ENCODE assay signal across 1 cellular context in the genomic region with DNA sequence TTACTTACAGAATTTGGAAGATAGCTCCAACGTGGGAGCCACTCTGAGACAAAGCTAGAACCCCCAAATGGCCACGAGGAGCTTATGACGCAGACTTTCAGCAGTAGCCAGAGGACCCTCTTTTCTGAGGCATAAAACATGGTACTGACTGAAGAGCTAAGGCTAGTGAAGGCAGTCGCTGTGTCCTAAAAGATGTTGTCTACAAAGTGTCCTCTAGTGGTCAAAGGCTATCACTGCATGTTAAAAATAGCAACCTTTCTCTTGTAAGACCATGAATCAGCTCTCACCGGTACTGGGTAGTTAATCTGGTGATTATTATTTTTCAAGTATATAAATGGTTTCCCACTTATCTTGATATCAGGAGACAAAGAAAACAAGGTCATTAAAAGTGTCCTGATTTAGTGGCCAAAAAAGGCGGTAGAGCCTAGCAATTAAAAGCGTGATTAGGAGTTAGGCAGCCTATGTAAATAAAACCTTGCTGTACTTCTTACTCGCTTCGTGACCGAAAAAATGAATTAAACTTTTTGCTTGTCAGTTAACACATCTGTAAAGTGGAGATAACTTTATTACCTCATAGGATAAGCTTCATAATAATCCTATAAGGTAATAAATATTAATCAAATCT.
TF ChIP-seq lines count a peak whose summit lies in the region.

No MANE protein-coding gene starts in this region.

TF ChIP-seq in K562, 482 proteins besides CTCF, POLR2A, EP300 and RAD21 (continued from another document):
- TF ChIP-seq, protein P1, sequence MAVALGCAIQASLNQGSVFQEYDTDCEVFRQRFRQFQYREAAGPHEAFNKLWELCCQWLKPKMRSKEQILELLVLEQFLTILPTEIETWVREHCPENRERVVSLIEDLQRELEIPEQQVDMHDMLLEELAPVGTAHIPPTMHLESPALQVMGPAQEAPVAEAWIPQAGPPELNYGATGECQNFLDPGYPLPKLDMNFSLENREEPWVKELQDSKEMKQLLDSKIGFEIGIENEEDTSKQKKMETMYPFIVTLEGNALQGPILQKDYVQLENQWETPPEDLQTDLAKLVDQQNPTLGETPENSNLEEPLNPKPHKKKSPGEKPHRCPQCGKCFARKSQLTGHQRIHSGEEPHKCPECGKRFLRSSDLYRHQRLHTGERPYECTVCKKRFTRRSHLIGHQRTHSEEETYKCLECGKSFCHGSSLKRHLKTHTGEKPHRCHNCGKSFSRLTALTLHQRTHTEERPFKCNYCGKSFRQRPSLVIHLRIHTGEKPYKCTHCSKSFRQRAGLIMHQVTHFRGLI (CRISPR knock-in tag; IDR thresholded peaks at IDR 0.05) = no peak
- TF ChIP-seq ARNT (IDR thresholded peaks at IDR 0.05) (0 out of 4 replicates have a peak, but pooled peaks of 1 of the 2 experiments have one; percentile 52), RNF2 (IDR thresholded peaks at IDR 0.05) (no peak), MYC (IDR thresholded peaks at IDR 0.05; ENCODE audit: low read depth, low read length) (no peak), MYC (CRISPR knock-in tag; IDR thresholded peaks at IDR 0.05; ENCODE audit: borderline replicate concordance, low read depth) (no peak), RFX7 (CRISPR knock-in tag; IDR thresholded peaks at IDR 0.05) (no peak), CBX3 (IDR thresholded peaks at IDR 0.05; ENCODE audit: borderline replicate concordance in 1 of 2, low read length in 2 of 2) (peak in 1 of 2 experiments; percentile 44; a peak in 1 of 3 replicates), SMC3 (conservative IDR thresholded peaks at IDR 0.05; ENCODE audit: insufficient read depth, low read depth, low read length) (peak; percentile 74), MEF2D (tag; conservative IDR thresholded peaks at IDR 0.05; ENCODE audit: low read depth) (peak; percentile 89), EHMT2 (IDR thresholded peaks at IDR 0.05) (peak; percentile 33; the same call in 1 of the 2 replicates), ZNF224 (CRISPR knock-in tag; IDR thresholded peaks at IDR 0.05) (no peak)
- TF ChIP-seq, protein P2, sequence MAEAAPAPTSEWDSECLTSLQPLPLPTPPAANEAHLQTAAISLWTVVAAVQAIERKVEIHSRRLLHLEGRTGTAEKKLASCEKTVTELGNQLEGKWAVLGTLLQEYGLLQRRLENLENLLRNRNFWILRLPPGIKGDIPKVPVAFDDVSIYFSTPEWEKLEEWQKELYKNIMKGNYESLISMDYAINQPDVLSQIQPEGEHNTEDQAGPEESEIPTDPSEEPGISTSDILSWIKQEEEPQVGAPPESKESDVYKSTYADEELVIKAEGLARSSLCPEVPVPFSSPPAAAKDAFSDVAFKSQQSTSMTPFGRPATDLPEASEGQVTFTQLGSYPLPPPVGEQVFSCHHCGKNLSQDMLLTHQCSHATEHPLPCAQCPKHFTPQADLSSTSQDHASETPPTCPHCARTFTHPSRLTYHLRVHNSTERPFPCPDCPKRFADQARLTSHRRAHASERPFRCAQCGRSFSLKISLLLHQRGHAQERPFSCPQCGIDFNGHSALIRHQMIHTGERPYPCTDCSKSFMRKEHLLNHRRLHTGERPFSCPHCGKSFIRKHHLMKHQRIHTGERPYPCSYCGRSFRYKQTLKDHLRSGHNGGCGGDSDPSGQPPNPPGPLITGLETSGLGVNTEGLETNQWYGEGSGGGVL (CRISPR knock-in tag; IDR thresholded peaks at IDR 0.05) = no peak
- TF ChIP-seq, protein P3, sequence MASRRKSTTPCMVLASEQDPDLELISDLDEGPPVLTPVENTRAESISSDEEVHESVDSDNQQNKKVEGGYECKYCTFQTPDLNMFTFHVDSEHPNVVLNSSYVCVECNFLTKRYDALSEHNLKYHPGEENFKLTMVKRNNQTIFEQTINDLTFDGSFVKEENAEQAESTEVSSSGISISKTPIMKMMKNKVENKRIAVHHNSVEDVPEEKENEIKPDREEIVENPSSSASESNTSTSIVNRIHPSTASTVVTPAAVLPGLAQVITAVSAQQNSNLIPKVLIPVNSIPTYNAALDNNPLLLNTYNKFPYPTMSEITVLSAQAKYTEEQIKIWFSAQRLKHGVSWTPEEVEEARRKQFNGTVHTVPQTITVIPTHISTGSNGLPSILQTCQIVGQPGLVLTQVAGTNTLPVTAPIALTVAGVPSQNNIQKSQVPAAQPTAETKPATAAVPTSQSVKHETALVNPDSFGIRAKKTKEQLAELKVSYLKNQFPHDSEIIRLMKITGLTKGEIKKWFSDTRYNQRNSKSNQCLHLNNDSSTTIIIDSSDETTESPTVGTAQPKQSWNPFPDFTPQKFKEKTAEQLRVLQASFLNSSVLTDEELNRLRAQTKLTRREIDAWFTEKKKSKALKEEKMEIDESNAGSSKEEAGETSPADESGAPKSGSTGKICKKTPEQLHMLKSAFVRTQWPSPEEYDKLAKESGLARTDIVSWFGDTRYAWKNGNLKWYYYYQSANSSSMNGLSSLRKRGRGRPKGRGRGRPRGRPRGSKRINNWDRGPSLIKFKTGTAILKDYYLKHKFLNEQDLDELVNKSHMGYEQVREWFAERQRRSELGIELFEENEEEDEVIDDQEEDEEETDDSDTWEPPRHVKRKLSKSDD (conservative IDR thresholded peaks at IDR 0.05; ENCODE audit: low read length) = no peak
- TF ChIP-seq, protein P4, sequence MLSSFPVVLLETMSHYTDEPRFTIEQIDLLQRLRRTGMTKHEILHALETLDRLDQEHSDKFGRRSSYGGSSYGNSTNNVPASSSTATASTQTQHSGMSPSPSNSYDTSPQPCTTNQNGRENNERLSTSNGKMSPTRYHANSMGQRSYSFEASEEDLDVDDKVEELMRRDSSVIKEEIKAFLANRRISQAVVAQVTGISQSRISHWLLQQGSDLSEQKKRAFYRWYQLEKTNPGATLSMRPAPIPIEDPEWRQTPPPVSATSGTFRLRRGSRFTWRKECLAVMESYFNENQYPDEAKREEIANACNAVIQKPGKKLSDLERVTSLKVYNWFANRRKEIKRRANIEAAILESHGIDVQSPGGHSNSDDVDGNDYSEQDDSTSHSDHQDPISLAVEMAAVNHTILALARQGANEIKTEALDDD (IDR thresholded peaks at IDR 0.05) = peak; percentile 64
- TF ChIP-seq, protein P5, sequence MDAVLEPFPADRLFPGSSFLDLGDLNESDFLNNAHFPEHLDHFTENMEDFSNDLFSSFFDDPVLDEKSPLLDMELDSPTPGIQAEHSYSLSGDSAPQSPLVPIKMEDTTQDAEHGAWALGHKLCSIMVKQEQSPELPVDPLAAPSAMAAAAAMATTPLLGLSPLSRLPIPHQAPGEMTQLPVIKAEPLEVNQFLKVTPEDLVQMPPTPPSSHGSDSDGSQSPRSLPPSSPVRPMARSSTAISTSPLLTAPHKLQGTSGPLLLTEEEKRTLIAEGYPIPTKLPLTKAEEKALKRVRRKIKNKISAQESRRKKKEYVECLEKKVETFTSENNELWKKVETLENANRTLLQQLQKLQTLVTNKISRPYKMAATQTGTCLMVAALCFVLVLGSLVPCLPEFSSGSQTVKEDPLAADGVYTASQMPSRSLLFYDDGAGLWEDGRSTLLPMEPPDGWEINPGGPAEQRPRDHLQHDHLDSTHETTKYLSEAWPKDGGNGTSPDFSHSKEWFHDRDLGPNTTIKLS (IDR thresholded peaks at IDR 0.05; ENCODE audit: borderline replicate concordance, low read depth) = no peak
- TF ChIP-seq, protein P6, sequence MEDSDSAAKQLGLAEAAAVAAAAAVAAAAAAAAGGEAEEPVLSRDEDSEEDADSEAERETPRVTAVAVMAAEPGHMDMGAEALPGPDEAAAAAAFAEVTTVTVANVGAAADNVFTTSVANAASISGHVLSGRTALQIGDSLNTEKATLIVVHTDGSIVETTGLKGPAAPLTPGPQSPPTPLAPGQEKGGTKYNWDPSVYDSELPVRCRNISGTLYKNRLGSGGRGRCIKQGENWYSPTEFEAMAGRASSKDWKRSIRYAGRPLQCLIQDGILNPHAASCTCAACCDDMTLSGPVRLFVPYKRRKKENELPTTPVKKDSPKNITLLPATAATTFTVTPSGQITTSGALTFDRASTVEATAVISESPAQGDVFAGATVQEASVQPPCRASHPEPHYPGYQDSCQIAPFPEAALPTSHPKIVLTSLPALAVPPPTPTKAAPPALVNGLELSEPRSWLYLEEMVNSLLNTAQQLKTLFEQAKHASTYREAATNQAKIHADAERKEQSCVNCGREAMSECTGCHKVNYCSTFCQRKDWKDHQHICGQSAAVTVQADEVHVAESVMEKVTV (CRISPR knock-in tag; IDR thresholded peaks at IDR 0.05) = peak; percentile 48; the same call in 1 of the 2 replicates
